4 cellular contexts compared by ENCODE assay signal in genomic region chr4:5616331-5616950, GRCh38.
"Had no signal": no experiment of that assay in that cellular context is flagged by ENCODE, and none has a peak within 500 bp of the region (broad histone marks: within the 10 kb centered on the region; RNA-seq: fewer than 3 reads in every experiment).

No MANE protein-coding gene starts in this region.

- H3K4me2 ChIP-seq: GM23338 had no signal

- H3K4me3 ChIP-seq: GM23338 had no signal

- ATAC-seq: GM23338 had no signal

- DNase-seq: H9, HCEC 1CT, KBM-7 had no signal

- H2AFZ ChIP-seq: GM23338 had no signal
